In genomic region chr21:43362306-43362927, GRCh38 we compare ENCODE assay signal across 8 cellular contexts.
A peak's percentile ranks its signal among the peaks of the same experiment; 100 is the strongest.
DNase-seq lines count a peak whose midpoint lies in the region; ATAC-seq and TF ChIP-seq lines count a peak whose summit lies in the region.

No MANE protein-coding gene starts in this region.

- 4 to 5% methylated on average over 34 to 36 of the region's 37 CpGs for WGBS in lower leg skin, 2 donors

- intact Hi-C loops in lower leg skin (cut with DNase I; ENCODE audit: low total_unique reads): no loop called here

- TF ChIP-seq POLR2A in lower leg skin (IDR thresholded peaks at IDR 0.05): no peak

- in situ Hi-C loops in KBM-7 (cut with MboI; ENCODE audit: low pct_unique_long_range_greater_than_20kb, low sequenced_read_pairs): no loop called here

- DNase-seq in KBM-7 (peak; percentile 45), cerebellar cortex (ENCODE audit: low spot score) (peak; percentile 54), lower leg skin (ENCODE audit: low spot score in 2 of 2) (peak; percentile 72 to 96), NCI-H1048 (lab: John Stamatoyannopoulos, UW) (no peak), NCI-H774 (lab: John Stamatoyannopoulos, UW) (no peak)
- peak; percentile 42 to 44 for DNase-seq in activated CD4-positive, alpha-beta T cell treated with anti-CD3 and anti-CD28 coated beads for 24 hours (ENCODE audit: low read depth in 2 of 2)
- peak; percentile 42 for DNase-seq in stimulated activated CD8-positive, alpha-beta memory T cell treated with anti-CD3 and anti-CD28 coated beads, Interleukin-12 subunit alpha, Interleukin-12 subunit beta, amount 100 ng/mL, for 24 hours (ENCODE audit: extremely low read depth)

- ATAC-seq in GM18858 (IDR thresholded peaks at IDR 0.05; ENCODE audit: unreplicated experiment): peak; percentile 49

- no peak for TF ChIP-seq CTCF in lower leg skin (IDR thresholded peaks at IDR 0.05)

- H3K4me3 ChIP-seq in lower leg skin (ENCODE audit: low read depth, poor library complexity, severe bottlenecking): no peak overlapping the region

Comparison
In these comparisons a context has a peak if more than half of its experiments do, and no peak if none do; other contexts are left out.
1. DNase-seq: peak in KBM-7 (single experiment), activated CD4-positive, alpha-beta T cell treated with anti-CD3 and anti-CD28 coated beads for 24 hours (2 of 2), cerebellar cortex (single experiment), lower leg skin (2 of 2) and stimulated activated CD8-positive, alpha-beta memory T cell treated with anti-CD3 and anti-CD28 coated beads, Interleukin-12 subunit alpha, Interleukin-12 subunit beta, amount 100 ng/mL, for 24 hours (single experiment); none in NCI-H1048 (single experiment) and NCI-H774 (single experiment).